In the genomic region with DNA sequence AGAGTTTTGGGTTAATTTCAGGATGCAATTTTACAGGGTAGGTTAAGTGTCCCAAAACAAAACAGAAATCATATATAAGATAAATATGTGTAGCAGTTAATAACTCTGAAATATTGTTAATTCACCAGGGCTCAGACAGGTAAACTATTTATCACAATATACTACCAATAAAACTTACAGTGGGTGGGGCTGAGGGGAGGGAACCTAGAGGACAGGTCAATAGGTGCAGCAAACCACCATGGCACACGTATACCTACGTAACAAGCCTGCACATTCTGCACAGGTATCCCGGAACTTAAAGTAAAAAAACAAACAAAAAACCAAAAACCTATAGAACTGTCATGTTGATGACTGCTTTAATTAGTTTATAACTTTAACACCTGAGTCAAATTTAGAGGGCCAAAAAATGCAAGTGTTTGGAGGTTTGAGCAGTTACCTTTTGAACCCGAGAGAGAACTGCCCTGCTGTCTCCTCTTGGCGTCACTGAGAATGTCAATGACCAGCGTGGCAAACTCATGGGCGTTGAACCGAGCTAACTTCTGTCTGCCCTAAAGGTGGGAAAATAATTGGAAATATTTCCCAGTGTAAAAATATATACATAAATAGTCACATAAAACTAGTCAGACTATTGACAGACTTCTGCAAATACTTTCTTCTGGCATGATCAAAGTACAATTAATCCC, we compare ENCODE assay signal across 25 cellular contexts.
"Had no signal": no experiment of that assay in that cellular context is flagged by ENCODE, and none has a peak within 500 bp of the region (broad histone marks: within the 10 kb centered on the region; RNA-seq: fewer than 3 reads in every experiment).

No MANE protein-coding gene starts in this region.

- H3K9me3 ChIP-seq: esophagus squamous epithelium, heart right ventricle, prostate gland, right atrium auricular region, sigmoid colon, spleen, thoracic aorta, tibial nerve, upper lobe of left lung had no signal

- H3K4me1 Mint-ChIP-seq: mesothelial cell of epicardium; nephron; neural progenitor cell; stimulated activated naive B cell treated with anti-CD40 and anti-IgM and Interleukin-4, amounts not matched to agents 10 μg/mL and 1 μg/mL and 100 μg/mL, for 72 hours had no signal

- DNase-seq: dermis blood vessel endothelial cell; effector memory CD4-positive, alpha-beta T cell; erythroblast; esophagus squamous epithelium; foreskin melanocyte; glutamatergic neuron; heart right ventricle; hippocampal formation; left cardiac atrium; mesenchymal stem cell; naive thymus-derived CD4-positive, alpha-beta T cell; sigmoid colon; spleen; stimulated activated CD4-positive, alpha-beta T cell treated with anti-CD3 and anti-CD28 coated beads, Interleukin-4, amount 100 ng/mL, for 4 hours; stimulated activated naive B cell treated with anti-CD40 and anti-IgM and Interleukin-4, amounts not matched to agents 10 μg/mL and 1 μg/mL and 100 μg/mL, for 72 hours; upper lobe of left lung had no signal

- H3K36me3 ChIP-seq: neural progenitor cell had no signal

- H3K4me1 ChIP-seq: esophagus squamous epithelium, neural progenitor cell, sigmoid colon, tibial nerve had no signal

- H3K9me3 Mint-ChIP-seq: mesothelial cell of epicardium; naive thymus-derived CD4-positive, alpha-beta T cell; nephron; neural progenitor cell; stimulated activated naive B cell treated with anti-CD40 and anti-IgM and Interleukin-4, amounts not matched to agents 10 μg/mL and 1 μg/mL and 100 μg/mL, for 72 hours; stimulated activated naive CD8-positive, alpha-beta T cell treated with anti-CD3 and anti-CD28 coated beads, Interleukin-15, Interleukin-2, amounts not matched to agents 100 ng/mL and 50 ng/mL, for 24 hours had no signal

- H3K27me3 Mint-ChIP-seq: naive thymus-derived CD4-positive, alpha-beta T cell; stimulated activated naive B cell treated with anti-CD40 and anti-IgM and Interleukin-4, amounts not matched to agents 10 μg/mL and 1 μg/mL and 100 μg/mL, for 72 hours; stimulated activated naive CD8-positive, alpha-beta T cell treated with anti-CD3 and anti-CD28 coated beads, Interleukin-15, Interleukin-2, amounts not matched to agents 100 ng/mL and 50 ng/mL, for 24 hours had no signal

- ATAC-seq: heart right ventricle; left cardiac atrium; naive thymus-derived CD4-positive, alpha-beta T cell; stimulated activated naive B cell treated with anti-CD40 and anti-IgM and Interleukin-4, amounts not matched to agents 10 μg/mL and 1 μg/mL and 100 μg/mL, for 72 hours had no signal

- H3K27ac Mint-ChIP-seq: mesothelial cell of epicardium; naive thymus-derived CD4-positive, alpha-beta T cell; nephron; neural progenitor cell; stimulated activated naive B cell treated with anti-CD40 and anti-IgM and Interleukin-4, amounts not matched to agents 10 μg/mL and 1 μg/mL and 100 μg/mL, for 72 hours; stimulated activated naive CD8-positive, alpha-beta T cell treated with anti-CD3 and anti-CD28 coated beads, Interleukin-15, Interleukin-2, amounts not matched to agents 100 ng/mL and 50 ng/mL, for 24 hours had no signal

- H3K27me3 ChIP-seq: esophagus squamous epithelium, heart right ventricle, neural progenitor cell, right atrium auricular region, sigmoid colon, spleen, tibial nerve, upper lobe of left lung had no signal

- H3K4me3 Mint-ChIP-seq: mesothelial cell of epicardium; naive thymus-derived CD4-positive, alpha-beta T cell; nephron; neural progenitor cell; stimulated activated naive B cell treated with anti-CD40 and anti-IgM and Interleukin-4, amounts not matched to agents 10 μg/mL and 1 μg/mL and 100 μg/mL, for 72 hours; stimulated activated naive CD8-positive, alpha-beta T cell treated with anti-CD3 and anti-CD28 coated beads, Interleukin-15, Interleukin-2, amounts not matched to agents 100 ng/mL and 50 ng/mL, for 24 hours had no signal

- H3K4me3 ChIP-seq: coronary artery, esophagus squamous epithelium, heart right ventricle, neural progenitor cell, prostate gland, right atrium auricular region, sigmoid colon, spleen, thoracic aorta, tibial nerve, upper lobe of left lung had no signal

- H3K27ac ChIP-seq: coronary artery, esophagus squamous epithelium, heart right ventricle, neural progenitor cell, prostate gland, right atrium auricular region, sigmoid colon, spleen, thoracic aorta, tibial nerve, upper lobe of left lung had no signal
